8 cellular contexts compared by ENCODE assay signal in the genomic region with DNA sequence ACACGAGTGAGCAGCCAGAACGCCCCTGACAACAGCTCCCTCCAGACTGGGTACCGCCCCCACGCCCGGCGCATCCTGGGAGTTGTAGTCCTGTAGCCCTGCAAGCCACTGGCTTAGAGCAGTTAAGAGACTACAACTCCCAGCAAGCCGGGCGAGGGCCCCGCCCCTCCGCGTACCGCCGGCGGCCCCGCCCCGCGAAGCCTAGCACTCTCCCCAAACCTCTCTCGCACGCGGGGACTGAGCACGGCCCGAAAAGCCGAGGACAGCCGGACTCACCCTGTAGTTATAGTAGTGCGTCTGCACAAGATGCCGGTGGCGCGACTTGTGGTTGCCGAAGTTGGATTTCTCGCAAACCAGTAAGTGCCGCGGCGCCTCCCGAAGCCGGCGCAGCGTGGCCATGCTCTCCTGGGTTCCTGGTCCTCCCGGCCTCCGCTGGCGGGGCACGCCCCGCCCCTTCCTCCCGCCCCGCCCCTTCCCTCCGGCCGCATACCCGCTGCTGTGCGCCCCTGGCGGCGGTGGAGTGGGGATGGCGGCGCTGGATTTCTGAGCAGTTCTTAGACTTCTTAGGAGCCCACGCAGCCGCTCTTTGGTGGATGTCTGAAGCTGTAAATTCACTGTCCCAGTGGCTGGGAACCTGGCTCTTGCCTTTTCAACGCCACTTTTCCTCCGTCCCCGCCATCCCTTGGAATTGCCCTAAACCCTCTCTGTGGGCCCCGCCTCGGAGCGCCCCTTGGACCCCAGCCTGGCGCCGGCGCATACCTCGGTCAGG. TPM values are rescaled to one million over a fixed set of nuclear protein-coding genes. Genes with fewer than 3 reads are reported as not detected.
DNase-seq lines count a peak whose midpoint lies in the region; TF ChIP-seq lines count a peak whose summit lies in the region.

A gene with protein sequence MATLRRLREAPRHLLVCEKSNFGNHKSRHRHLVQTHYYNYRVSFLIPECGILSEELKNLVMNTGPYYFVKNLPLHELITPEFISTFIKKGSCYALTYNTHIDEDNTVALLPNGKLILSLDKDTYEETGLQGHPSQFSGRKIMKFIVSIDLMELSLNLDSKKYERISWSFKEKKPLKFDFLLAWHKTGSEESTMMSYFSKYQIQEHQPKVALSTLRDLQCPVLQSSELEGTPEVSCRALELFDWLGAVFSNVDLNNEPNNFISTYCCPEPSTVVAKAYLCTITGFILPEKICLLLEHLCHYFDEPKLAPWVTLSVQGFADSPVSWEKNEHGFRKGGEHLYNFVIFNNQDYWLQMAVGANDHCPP (minus strand): TSS at position 434 of the 769 bp plus-strand sequence. CDS start 35 bp downstream, at position 399.

- H3K27me3 ChIP-seq in endocrine pancreas (ENCODE audit: control insufficient read depth, insufficient read depth, low read length) (no peaks in the 10 kb centered on the region), mesendoderm (ENCODE audit: insufficient read depth, low read length, poor library complexity) (no peaks in the 10 kb centered on the region)

- no peak within 1 kb of the TSS for H2BK5ac ChIP-seq in mesendoderm (ENCODE audit: low read length)

- peak within 1 kb of the TSS; percentile 88 for H3K56ac ChIP-seq in mesendoderm (ENCODE audit: low read length)

- peak within 1 kb of the TSS; percentile 87 for H3K18ac ChIP-seq in mesendoderm (ENCODE audit: low read length)

- peak; percentile 95 for DNase-seq in COR-L47 (lab: John Stamatoyannopoulos, UW)
- peak; percentile 95 for DNase-seq in GM20000 (ENCODE audit: low spot score)
- DNase-seq in HT-29 (ENCODE audit: low spot score) = peak; percentile 97
- DNase-seq in NK-92 treated with Interleukin-12 subunit alpha and Interleukin-12 subunit beta, amount 100 ng/mL, for 24 hours (lab: John Stamatoyannopoulos, UW) = peak; percentile 96
- peak; percentile 92 to 93 (median 93) for DNase-seq in activated CD8-positive, alpha-beta memory T cell treated with anti-CD3 and anti-CD28 coated beads for 48 hours (ENCODE audit: low read depth in 2 of 3, low spot score in 2 of 3)
- peak; percentile 99 for DNase-seq in mesendoderm
- peak; percentile 99 for DNase-seq in stimulated activated CD8-positive, alpha-beta memory T cell treated with anti-CD3 and anti-CD28 coated beads, Interleukin-15, amount 100 ng/mL, for 1 hour (ENCODE audit: low read depth)

- no peak within 1 kb of the TSS for H2BK15ac ChIP-seq in mesendoderm (replicated peaks; ENCODE audit: low read depth)

- H3K4me3 ChIP-seq in endocrine pancreas (ENCODE audit: control insufficient read depth, insufficient read depth, low read length) (peak within 1 kb of the TSS; percentile 57), mesendoderm (ENCODE audit: low read length) (peak within 1 kb of the TSS; percentile 88)

- no CpG with 5 or more reads among the region's 64 CpGs for WGBS in mesendoderm (ENCODE audit: extremely low coverage, insufficient coverage, low lambda C conversion rate)

- no peaks in the 10 kb centered on the region for H3K9me3 ChIP-seq in endocrine pancreas (ENCODE audit: control insufficient read depth, low read length)

- peak within 1 kb of the TSS; percentile 70 for H3K4me2 ChIP-seq in mesendoderm (ENCODE audit: low read length)

- TF ChIP-seq CTCF in GM20000 (IDR thresholded peaks at IDR 0.05; ENCODE audit: extremely low read depth, missing control alignments) = peak; percentile 69

- no peak within 1 kb of the TSS for H3K4ac ChIP-seq in mesendoderm (ENCODE audit: low read depth, low read length)

- H3K4me1 ChIP-seq in endocrine pancreas (ENCODE audit: control insufficient read depth, insufficient read depth, low read length) = peaks cover 4% of the 10 kb centered on the region
- H3K4me1 ChIP-seq in mesendoderm (ENCODE audit: control insufficient read depth, low read depth, low read length) = no peaks in the 10 kb centered on the region

- no peak within 1 kb of the TSS for H2BK120ac ChIP-seq in mesendoderm (ENCODE audit: low read depth, low read length)

- peak within 1 kb of the TSS; percentile 23 for H3K27ac ChIP-seq in mesendoderm (ENCODE audit: low read depth, low read length)

- H3K79me1 ChIP-seq in mesendoderm (ENCODE audit: low read length) = no peaks in the 10 kb centered on the region

- H4K8ac ChIP-seq in mesendoderm (ENCODE audit: low read depth, low read length) = no peak within 1 kb of the TSS

- H3K9ac ChIP-seq in endocrine pancreas (ENCODE audit: control insufficient read depth, insufficient read depth, low read length) (peak within 1 kb of the TSS; percentile 73), mesendoderm (ENCODE audit: low read length) (peak within 1 kb of the TSS; percentile 75)

- H3K23ac ChIP-seq in mesendoderm (ENCODE audit: low read length) = no peak within 1 kb of the TSS

- no peaks in the 10 kb centered on the region for H3K79me2 ChIP-seq in mesendoderm (ENCODE audit: control insufficient read depth, insufficient read depth, low read length)

- no peak within 1 kb of the TSS for H2AK5ac ChIP-seq in mesendoderm (ENCODE audit: low read length)

- H4K5ac ChIP-seq in mesendoderm (ENCODE audit: low read length) = no peak within 1 kb of the TSS

- H3K36me3 ChIP-seq in endocrine pancreas (ENCODE audit: control insufficient read depth, insufficient read depth, low read length) (peaks cover 6% of the 10 kb centered on the region), mesendoderm (ENCODE audit: control insufficient read depth, insufficient read depth, low read length) (no peaks in the 10 kb centered on the region)

RNA-seq across cellular contexts. Expression of the gene that starts here (rescaled TPM):
- 9.8 and 24.9 TPM in 2 replicates for total RNA-seq in HT-29 (2014; rRNA removed; shearing (Covaris generic))
- polyA plus RNA-seq in mesendoderm (2013, experiment 1 of 2) = 20.2 TPM
- polyA plus RNA-seq in mesendoderm (2013, experiment 2 of 2) = 18.5 TPM

Comparison
In these comparisons a context has a peak if more than half of its experiments do, and no peak if none do; other contexts are left out.
1. Peak in every context shown above with its lines: DNase-seq, H3K4me3 ChIP-seq and H3K27ac ChIP-seq.